In genomic region chr3:65019412-65020093, GRCh38 we compare ENCODE assay signal across 16 cellular contexts.
DNase-seq lines count a peak whose midpoint lies in the region; ATAC-seq, FAIRE-seq and TF ChIP-seq lines count a peak whose summit lies in the region.
"Had no signal": no experiment of that assay in that cellular context is flagged by ENCODE, and none has a peak within 500 bp of the region (broad histone marks: within the 10 kb centered on the region; RNA-seq: fewer than 3 reads in every experiment).

No MANE protein-coding gene starts in this region.

- no peak overlapping the region for H3K27ac Mint-ChIP-seq in astrocyte (ENCODE audit: unreplicated experiment)
- H3K27ac Mint-ChIP-seq in CD8-positive, alpha-beta T cell, result no peak overlapping the region
- H3K27ac Mint-ChIP-seq: activated CD4-positive, alpha-beta T cell treated with anti-CD3 and anti-CD28 coated beads for 36 hours; activated naive CD4-positive, alpha-beta T cell treated with anti-CD3 and anti-CD28 coated beads for 36 hours; IgD-negative memory B cell had no signal

- TF ChIP-seq CTCF in astrocyte (IDR thresholded peaks at IDR 0.05; ENCODE audit: insufficient read depth, low read depth, low read length), result no peak
- no peak for TF ChIP-seq CTCF in left lung (IDR thresholded peaks at IDR 0.05)
- TF ChIP-seq CTCF in CD8-positive, alpha-beta T cell (IDR thresholded peaks at IDR 0.05), result no peak
- no peak for TF ChIP-seq CTCF in osteoblast (IDR thresholded peaks at IDR 0.05; ENCODE audit: extremely low read depth, low read depth, low read length)
- no peak for TF ChIP-seq CTCF in upper lobe of left lung (IDR thresholded peaks at IDR 0.05)

- peaks cover 21% of the 10 kb centered on the region for H3K4me1 Mint-ChIP-seq in astrocyte (ENCODE audit: low read depth, unreplicated experiment)
- H3K4me1 Mint-ChIP-seq in CD8-positive, alpha-beta T cell (ENCODE audit: low read depth), result no peaks in the 10 kb centered on the region
- H3K4me1 Mint-ChIP-seq: activated CD4-positive, alpha-beta T cell treated with anti-CD3 and anti-CD28 coated beads for 36 hours; CD4-positive, CD25-positive, alpha-beta regulatory T cell; IgD-negative memory B cell had no signal

- H3K9me3 ChIP-seq in astrocyte (ENCODE audit: insufficient read depth, low read depth, low read length), result no peaks in the 10 kb centered on the region
- H3K9me3 ChIP-seq in left lung, result no peaks in the 10 kb centered on the region
- H3K9me3 ChIP-seq in CD8-positive, alpha-beta T cell (ENCODE audit: low read length), result no peaks in the 10 kb centered on the region
- no peaks in the 10 kb centered on the region for H3K9me3 ChIP-seq in osteoblast (ENCODE audit: low read depth, low read length)
- H3K9me3 ChIP-seq in upper lobe of left lung, result no peaks in the 10 kb centered on the region

- H2AFZ ChIP-seq in astrocyte (ENCODE audit: low read depth, low read length) (no peak overlapping the region), osteoblast (ENCODE audit: low read length) (no peak overlapping the region)

- H3K27me3 ChIP-seq in astrocyte (ENCODE audit: insufficient read depth, low read length) (no peaks in the 10 kb centered on the region), left lung (no peaks in the 10 kb centered on the region), osteoblast (ENCODE audit: insufficient read depth, low read length) (no peaks in the 10 kb centered on the region), upper lobe of left lung (no peaks in the 10 kb centered on the region)
- H3K27me3 ChIP-seq in CD8-positive, alpha-beta T cell (ENCODE audit: insufficient read depth, low read length), result no peaks in the 10 kb centered on the region

- TF ChIP-seq POLR2A in upper lobe of left lung (IDR thresholded peaks at IDR 0.05), result no peak

- no peaks in the 10 kb centered on the region for H3K79me2 ChIP-seq in astrocyte (ENCODE audit: insufficient read depth, low read length)
- no peaks in the 10 kb centered on the region for H3K79me2 ChIP-seq in osteoblast (ENCODE audit: insufficient read depth, low read length)

- CTCF ChIA-PET in CD8-positive, alpha-beta T cell (lab: Charles Lee), result no interaction called here

- H3K4me1 ChIP-seq in astrocyte (ENCODE audit: insufficient read depth, low read length) (no peaks in the 10 kb centered on the region), left lung (no peaks in the 10 kb centered on the region), osteoblast (ENCODE audit: insufficient read depth, low read length) (no peaks in the 10 kb centered on the region), upper lobe of left lung (no peaks in the 10 kb centered on the region)
- no peaks in the 10 kb centered on the region for H3K4me1 ChIP-seq in CD8-positive, alpha-beta T cell (ENCODE audit: insufficient read depth, low read length)

- POLR2A ChIA-PET in CD8-positive, alpha-beta T cell (lab: Charles Lee), result no interaction called here

- no peak for FAIRE-seq in astrocyte (lab: Jason Lieb, UNC)

- peaks cover 2% of the 10 kb centered on the region for H3K27me3 Mint-ChIP-seq in astrocyte (ENCODE audit: low read depth, unreplicated experiment)
- no peaks in the 10 kb centered on the region for H3K27me3 Mint-ChIP-seq in CD8-positive, alpha-beta T cell (ENCODE audit: low read depth)
- H3K27me3 Mint-ChIP-seq: activated CD4-positive, alpha-beta T cell treated with anti-CD3 and anti-CD28 coated beads for 36 hours; CD4-positive, CD25-positive, alpha-beta regulatory T cell; IgD-negative memory B cell had no signal

- intact Hi-C loops in left lung (cut with DNase I), result no loop called here
- intact Hi-C loops in CD8-positive, alpha-beta T cell (cut with DNase I, micrococcal nuclease), result no loop called here

- H3K9ac ChIP-seq in astrocyte (ENCODE audit: low read length), result no peak overlapping the region

- H3K27ac ChIP-seq in astrocyte (ENCODE audit: low read depth, low read length) (no peak overlapping the region), left lung (no peak overlapping the region), osteoblast (ENCODE audit: low read depth, low read length) (no peak overlapping the region), upper lobe of left lung (no peak overlapping the region)
- H3K27ac ChIP-seq in CD8-positive, alpha-beta T cell (ENCODE audit: low read depth, low read length), result no peak overlapping the region

- no peaks in the 10 kb centered on the region for H3K36me3 Mint-ChIP-seq in astrocyte (ENCODE audit: low read depth, unreplicated experiment)
- no peaks in the 10 kb centered on the region for H3K36me3 Mint-ChIP-seq in CD8-positive, alpha-beta T cell
- H3K36me3 Mint-ChIP-seq: CD4-positive, CD25-positive, alpha-beta regulatory T cell; IgD-negative memory B cell had no signal

- H3K4me2 ChIP-seq in astrocyte (ENCODE audit: low read length) (peak overlapping the region; percentile 0), osteoblast (ENCODE audit: insufficient read depth, low read length) (no peak overlapping the region)

- no peaks in the 10 kb centered on the region for H3K9me3 Mint-ChIP-seq in astrocyte (ENCODE audit: unreplicated experiment)
- peaks cover 2% of the 10 kb centered on the region for H3K9me3 Mint-ChIP-seq in CD8-positive, alpha-beta T cell

- ATAC-seq in left lung, result peak; percentile 29
- ATAC-seq in CD8-positive, alpha-beta T cell, result no peak
- no peak for ATAC-seq in upper lobe of left lung (ENCODE audit: low FRiP score in 2 of 2)
- ATAC-seq: activated CD4-positive, alpha-beta T cell treated with anti-CD3 and anti-CD28 coated beads for 36 hours had no signal

- H3K36me3 ChIP-seq in astrocyte (ENCODE audit: insufficient read depth, low read length), result no peaks in the 10 kb centered on the region
- H3K36me3 ChIP-seq in left lung, result no peaks in the 10 kb centered on the region
- H3K36me3 ChIP-seq in CD8-positive, alpha-beta T cell (ENCODE audit: insufficient read depth, low read length), result no peaks in the 10 kb centered on the region
- no peaks in the 10 kb centered on the region for H3K36me3 ChIP-seq in osteoblast (ENCODE audit: insufficient read depth, low read length)
- H3K36me3 ChIP-seq in upper lobe of left lung, result no peaks in the 10 kb centered on the region

- H3K4me3 ChIP-seq in astrocyte (ENCODE audit: insufficient read depth, low read depth, low read length), result no peak overlapping the region
- no peak overlapping the region for H3K4me3 ChIP-seq in left lung
- no peak overlapping the region for H3K4me3 ChIP-seq in CD8-positive, alpha-beta T cell (ENCODE audit: low read depth, low read length)
- H3K4me3 ChIP-seq in osteoblast (ENCODE audit: insufficient read depth, low read length), result no peak overlapping the region
- no peak overlapping the region for H3K4me3 ChIP-seq in upper lobe of left lung

- DNase-seq in COLO668 (lab: John Stamatoyannopoulos, UW; ENCODE audit: unreplicated experiment) (peak; percentile 6), NCI-H1105 treated with DMSO at 0.1 percent for 48 hours (lab: John Stamatoyannopoulos, UW) (peak; percentile 20), astrocyte (ENCODE audit: low read depth) (peak; percentile 77), left lung (no peak), T-helper 9 cell (no peak), osteoblast (ENCODE audit: insufficient read length, low spot score, missing footprints) (no peak), upper lobe of left lung (no peak)
- DNase-seq in CD8-positive, alpha-beta T cell, result no peak
- DNase-seq: activated CD4-positive, alpha-beta T cell treated with anti-CD3 and anti-CD28 coated beads for 36 hours; activated naive CD4-positive, alpha-beta T cell treated with anti-CD3 and anti-CD28 coated beads for 36 hours; CD4-positive, CD25-positive, alpha-beta regulatory T cell; hippocampal formation; left colon; MV-4-11; T1000 had no signal

- 63 to 71% methylated on average over 9 of the region's 9 CpGs for WGBS in upper lobe of left lung, 2 donors

- H4K20me1 ChIP-seq in astrocyte (ENCODE audit: insufficient read depth, low read length) (no peaks in the 10 kb centered on the region), osteoblast (ENCODE audit: insufficient read depth, low read length) (no peaks in the 10 kb centered on the region)

- H3K4me3 Mint-ChIP-seq in astrocyte (ENCODE audit: unreplicated experiment), result no peak overlapping the region
- H3K4me3 Mint-ChIP-seq in CD8-positive, alpha-beta T cell, result no peak overlapping the region
- H3K4me3 Mint-ChIP-seq: activated CD4-positive, alpha-beta T cell treated with anti-CD3 and anti-CD28 coated beads for 36 hours; activated naive CD4-positive, alpha-beta T cell treated with anti-CD3 and anti-CD28 coated beads for 36 hours; CD4-positive, CD25-positive, alpha-beta regulatory T cell; IgD-negative memory B cell had no signal

- TF ChIP-seq EP300 in upper lobe of left lung (IDR thresholded peaks at IDR 0.05), result no peak

Comparison
In these comparisons a context has a peak if more than half of its experiments do, and no peak if none do; other contexts are left out.
1. DNase-seq: peak in COLO668 (single experiment), NCI-H1105 treated with DMSO at 0.1 percent for 48 hours (single experiment) and astrocyte (single experiment); none in left lung (0 of 2), CD8-positive, alpha-beta T cell (0 of 7), T-helper 9 cell (single experiment), osteoblast (single experiment) and upper lobe of left lung (0 of 2).